9 cellular contexts compared by ENCODE assay signal in genomic region chr9:6907772-6908381, GRCh38.
DNase-seq lines count a peak whose midpoint lies in the region; ATAC-seq and TF ChIP-seq lines count a peak whose summit lies in the region.
"Had no signal": no experiment of that assay in that cellular context is flagged by ENCODE, and none has a peak within 500 bp of the region (broad histone marks: within the 10 kb centered on the region; RNA-seq: fewer than 3 reads in every experiment).

No MANE protein-coding gene starts in this region.

- no peak overlapping the region for H3K27ac ChIP-seq in RWPE1

- DNase-seq in stimulated activated naive CD8-positive, alpha-beta T cell treated with anti-CD3 and anti-CD28 coated beads, Interleukin-15, Interleukin-2, amounts not matched to agents 100 U/mL and 50 U/mL, for 24 hours, result no peak
- DNase-seq in RWPE1 (ENCODE audit: low spot score), result no peak
- DNase-seq in glomerular endothelial cell (ENCODE audit: extremely low read depth, low read depth, low spot score), result peak; percentile 18
- DNase-seq in HuH-7.5 (ENCODE audit: low spot score), result no peak
- no peak for DNase-seq in activated T-helper 2 cell treated with anti-CD3 and anti-CD28 coated beads, Interferon-gamma antibody, Interleukin-2, Interleukin-4, amounts not matched to agents 10 μg/mL and 5 μg/mL and 100 μg/mL, durations not matched to agents 14 hours and 24 hours and 36 hours (ENCODE audit: low spot score)
- DNase-seq in activated gamma-delta T cell (lab: John Stamatoyannopoulos, UW), result no peak

- H3K9me3 Mint-ChIP-seq in stimulated activated naive CD8-positive, alpha-beta T cell treated with anti-CD3 and anti-CD28 coated beads, Interleukin-15, Interleukin-2, amounts not matched to agents 100 ng/mL and 50 ng/mL, for 24 hours, result no peaks in the 10 kb centered on the region
- no peaks in the 10 kb centered on the region for H3K9me3 Mint-ChIP-seq in activated T-helper 2 cell treated with anti-CD3 and anti-CD28 coated beads, Interferon-gamma antibody, Interleukin-2, Interleukin-4, amounts not matched to agents 10 μg/mL and 5 μg/mL and 100 μg/mL, durations not matched to agents 14 hours and 24 hours and 36 hours

- CTCF ChIA-PET in RWPE1 (lab: Yijun Ruan, JAX), result interaction anchor here (0.7 kb wide), 1 partner anchor 28 kb away, joined by 3 read pairs; no protein-coding TSS in a partner anchor

- no peaks in the 10 kb centered on the region for H3K27me3 Mint-ChIP-seq in stimulated activated naive CD8-positive, alpha-beta T cell treated with anti-CD3 and anti-CD28 coated beads, Interleukin-15, Interleukin-2, amounts not matched to agents 100 ng/mL and 50 ng/mL, for 24 hours
- no peaks in the 10 kb centered on the region for H3K27me3 Mint-ChIP-seq in activated T-helper 2 cell treated with anti-CD3 and anti-CD28 coated beads, Interferon-gamma antibody, Interleukin-2, Interleukin-4, amounts not matched to agents 10 μg/mL and 5 μg/mL and 100 μg/mL, durations not matched to agents 14 hours and 24 hours and 36 hours (ENCODE audit: low read depth)
- H3K27me3 Mint-ChIP-seq: activated naive CD8-positive, alpha-beta T cell had no signal

- no peak overlapping the region for H3K4me3 Mint-ChIP-seq in stimulated activated naive CD8-positive, alpha-beta T cell treated with anti-CD3 and anti-CD28 coated beads, Interleukin-15, Interleukin-2, amounts not matched to agents 100 ng/mL and 50 ng/mL, for 24 hours
- H3K4me3 Mint-ChIP-seq in activated T-helper 2 cell treated with anti-CD3 and anti-CD28 coated beads, Interferon-gamma antibody, Interleukin-2, Interleukin-4, amounts not matched to agents 10 μg/mL and 5 μg/mL and 100 μg/mL, durations not matched to agents 14 hours and 24 hours and 36 hours (ENCODE audit: low read depth), result no peak overlapping the region
- H3K4me3 Mint-ChIP-seq: activated naive CD8-positive, alpha-beta T cell had no signal

- TF ChIP-seq CTCF in RWPE1 (conservative IDR thresholded peaks at IDR 0.05; ENCODE audit: low read depth), result peak; percentile 80

- intact Hi-C loops in activated T-helper 2 cell treated with anti-CD3 and anti-CD28 coated beads, Interferon-gamma antibody, Interleukin-2, Interleukin-4, amounts not matched to agents 10 μg/mL and 5 μg/mL and 100 μg/mL, durations not matched to agents 14 hours and 24 hours and 36 hours (cut with micrococcal nuclease), result no loop called here

- H3K36me3 Mint-ChIP-seq in stimulated activated naive CD8-positive, alpha-beta T cell treated with anti-CD3 and anti-CD28 coated beads, Interleukin-15, Interleukin-2, amounts not matched to agents 100 ng/mL and 50 ng/mL, for 24 hours (ENCODE audit: low read depth), result peaks cover 9% of the 10 kb centered on the region
- H3K36me3 Mint-ChIP-seq in activated T-helper 2 cell treated with anti-CD3 and anti-CD28 coated beads, Interferon-gamma antibody, Interleukin-2, Interleukin-4, amounts not matched to agents 10 μg/mL and 5 μg/mL and 100 μg/mL, durations not matched to agents 14 hours and 24 hours and 36 hours (ENCODE audit: low read depth), result no peaks in the 10 kb centered on the region

- no peak for ATAC-seq in stimulated activated naive CD8-positive, alpha-beta T cell treated with anti-CD3 and anti-CD28 coated beads, Interleukin-15, Interleukin-2, amounts not matched to agents 100 U/mL and 50 U/mL, for 24 hours
- no peak for ATAC-seq in HG02981 (IDR thresholded peaks at IDR 0.05; ENCODE audit: unreplicated experiment)

- POLR2A ChIA-PET in RWPE1 (lab: Yijun Ruan, JAX; ENCODE audit: low non-redundant PET), result no interaction called here

- H3K27ac Mint-ChIP-seq in stimulated activated naive CD8-positive, alpha-beta T cell treated with anti-CD3 and anti-CD28 coated beads, Interleukin-15, Interleukin-2, amounts not matched to agents 100 ng/mL and 50 ng/mL, for 24 hours, result peak overlapping the region; percentile 53
- no peak overlapping the region for H3K27ac Mint-ChIP-seq in activated T-helper 2 cell treated with anti-CD3 and anti-CD28 coated beads, Interferon-gamma antibody, Interleukin-2, Interleukin-4, amounts not matched to agents 10 μg/mL and 5 μg/mL and 100 μg/mL, durations not matched to agents 14 hours and 24 hours and 36 hours
- H3K27ac Mint-ChIP-seq: activated naive CD8-positive, alpha-beta T cell had no signal

- H3K4me1 Mint-ChIP-seq in stimulated activated naive CD8-positive, alpha-beta T cell treated with anti-CD3 and anti-CD28 coated beads, Interleukin-15, Interleukin-2, amounts not matched to agents 100 ng/mL and 50 ng/mL, for 24 hours (ENCODE audit: low read depth), result peaks cover under 1% of the 10 kb centered on the region
- peaks cover 6% of the 10 kb centered on the region for H3K4me1 Mint-ChIP-seq in activated T-helper 2 cell treated with anti-CD3 and anti-CD28 coated beads, Interferon-gamma antibody, Interleukin-2, Interleukin-4, amounts not matched to agents 10 μg/mL and 5 μg/mL and 100 μg/mL, durations not matched to agents 14 hours and 24 hours and 36 hours (ENCODE audit: low read depth)
